In genomic region chr6:100806280-100806679, GRCh38 we compare ENCODE assay signal across 20 cellular contexts.
"Had no signal": no experiment of that assay in that cellular context is flagged by ENCODE, and none has a peak within 500 bp of the region (broad histone marks: within the 10 kb centered on the region; RNA-seq: fewer than 3 reads in every experiment).

No MANE protein-coding gene starts in this region.

- H3K9me3 Mint-ChIP-seq: activated naive CD4-positive, alpha-beta T cell treated with anti-CD3 and anti-CD28 coated beads, Interleukin-2, amount 10 ng/mL, durations not matched to agents 7 days and 5 days; activated naive CD8-positive, alpha-beta T cell treated with anti-CD3 and anti-CD28 coated beads, Interleukin-2, amount 50 U/mL, for 24 hours; activated T-cell treated with anti-CD3 and anti-CD28 coated beads, Interleukin-2, amount 50 U/mL, for 4 hours; central memory CD8-positive, alpha-beta T cell had no signal

- H3K4me1 Mint-ChIP-seq: activated naive CD4-positive, alpha-beta T cell treated with anti-CD3 and anti-CD28 coated beads, Interleukin-2, amount 10 ng/mL, durations not matched to agents 7 days and 5 days; activated naive CD8-positive, alpha-beta T cell treated with anti-CD3 and anti-CD28 coated beads, Interleukin-2, amount 50 U/mL, for 24 hours had no signal

- ATAC-seq: activated naive CD8-positive, alpha-beta T cell treated with anti-CD3 and anti-CD28 coated beads, Interleukin-2, amount 50 U/mL, for 24 hours; activated T-cell treated with anti-CD3 and anti-CD28 coated beads, Interleukin-2, amount 50 U/mL, for 4 hours; gastrocnemius medialis had no signal

- H3K27ac Mint-ChIP-seq: activated naive CD4-positive, alpha-beta T cell treated with anti-CD3 and anti-CD28 coated beads, Interleukin-2, amount 10 ng/mL, durations not matched to agents 7 days and 5 days; activated naive CD8-positive, alpha-beta T cell treated with anti-CD3 and anti-CD28 coated beads, Interleukin-2, amount 50 U/mL, for 24 hours had no signal

- H3K4me3 Mint-ChIP-seq: activated naive CD4-positive, alpha-beta T cell treated with anti-CD3 and anti-CD28 coated beads, Interleukin-2, amount 10 ng/mL, durations not matched to agents 7 days and 5 days; activated naive CD8-positive, alpha-beta T cell treated with anti-CD3 and anti-CD28 coated beads, Interleukin-2, amount 50 U/mL, for 24 hours; activated T-cell treated with anti-CD3 and anti-CD28 coated beads, Interleukin-2, amount 50 U/mL, for 4 hours; central memory CD8-positive, alpha-beta T cell had no signal

- DNase-seq: activated CD4-positive, alpha-beta T cell treated with anti-CD3 and anti-CD28 coated beads, Interleukin-2, amount 50 U/mL, for 1 hour; activated CD4-positive, CD25-positive, alpha-beta regulatory T cell treated with anti-CD3 and anti-CD28 coated beads, Interleukin-2, amount 50 U/mL, for 72 hours; activated CD8-positive, alpha-beta memory T cell treated with anti-CD3 and anti-CD28 coated beads, Interleukin-2, amount 50 U/mL, for 4 hours; activated naive CD4-positive, alpha-beta T cell treated with anti-CD3 and anti-CD28 coated beads, Interleukin-2, amount 10 ng/mL, durations not matched to agents 7 days and 5 days; activated naive CD8-positive, alpha-beta T cell treated with anti-CD3 and anti-CD28 coated beads, Interleukin-2, amount 50 U/mL, for 24 hours; activated T-cell treated with anti-CD3 and anti-CD28 coated beads, Interleukin-2, amount 50 U/mL, for 4 hours; aorta; brain microvascular endothelial cell; cortex of kidney; gastrocnemius medialis; head of caudate nucleus; kidney glomerular epithelial cell; left ventricle myocardium inferior; mammary epithelial cell; retina; stimulated activated CD4-positive, alpha-beta T cell treated with anti-CD3 and anti-CD28 coated beads, Interleukin-12 subunit alpha, Interleukin-12 subunit beta, amount 100 ng/mL, for 4 hours; stimulated activated CD4-positive, alpha-beta T cell treated with anti-CD3 and anti-CD28 coated beads, Interleukin-1b, Interleukin-23, amount 100 ng/mL, for 48 hours; stimulated activated CD8-positive, alpha-beta memory T cell treated with anti-CD3 and anti-CD28 coated beads, Interleukin-4, amount 100 ng/mL, for 48 hours; stimulated activated naive CD4-positive, alpha-beta T cell had no signal

- H3K27me3 Mint-ChIP-seq: activated naive CD4-positive, alpha-beta T cell treated with anti-CD3 and anti-CD28 coated beads, Interleukin-2, amount 10 ng/mL, durations not matched to agents 7 days and 5 days; activated naive CD8-positive, alpha-beta T cell treated with anti-CD3 and anti-CD28 coated beads, Interleukin-2, amount 50 U/mL, for 24 hours; central memory CD8-positive, alpha-beta T cell had no signal
